In the genomic region with DNA sequence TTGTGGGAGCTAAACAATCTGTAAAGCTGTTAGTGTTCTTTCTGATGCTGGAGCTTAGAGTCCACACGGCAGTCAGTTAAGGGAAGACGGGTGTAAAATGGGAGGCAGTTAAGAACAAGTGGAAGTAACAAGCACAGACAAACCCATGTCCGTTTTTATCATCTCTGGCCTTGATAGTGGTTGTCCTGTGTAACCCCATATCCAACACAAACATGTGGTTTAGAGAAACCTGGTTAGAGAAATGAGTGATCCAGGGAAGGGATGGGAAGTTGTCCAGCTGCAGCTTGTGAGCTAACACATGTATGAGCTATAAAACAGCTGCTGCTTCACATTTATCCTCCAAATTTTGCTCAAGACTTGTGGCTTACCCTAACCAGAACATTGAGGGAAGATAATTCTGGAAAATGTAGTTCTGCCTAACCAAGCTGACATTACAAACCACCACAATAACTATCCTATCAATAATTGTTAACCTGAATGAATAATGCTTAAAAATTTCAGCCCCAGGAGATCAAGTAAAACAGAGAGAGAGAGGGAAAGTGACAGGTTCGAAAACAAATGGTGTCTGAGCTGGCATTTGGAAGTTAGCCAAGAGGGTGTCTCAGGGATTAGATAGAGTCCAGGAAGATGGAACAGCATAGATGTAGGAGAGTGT, we compare ENCODE assay signal across 1 cellular context.
TF ChIP-seq lines count a peak whose summit lies in the region.

No MANE protein-coding gene starts in this region.

TF ChIP-seq in K562, 482 proteins besides CTCF, POLR2A, EP300 and RAD21 (continued from another document and continues in another):
- TF ChIP-seq, protein P1, sequence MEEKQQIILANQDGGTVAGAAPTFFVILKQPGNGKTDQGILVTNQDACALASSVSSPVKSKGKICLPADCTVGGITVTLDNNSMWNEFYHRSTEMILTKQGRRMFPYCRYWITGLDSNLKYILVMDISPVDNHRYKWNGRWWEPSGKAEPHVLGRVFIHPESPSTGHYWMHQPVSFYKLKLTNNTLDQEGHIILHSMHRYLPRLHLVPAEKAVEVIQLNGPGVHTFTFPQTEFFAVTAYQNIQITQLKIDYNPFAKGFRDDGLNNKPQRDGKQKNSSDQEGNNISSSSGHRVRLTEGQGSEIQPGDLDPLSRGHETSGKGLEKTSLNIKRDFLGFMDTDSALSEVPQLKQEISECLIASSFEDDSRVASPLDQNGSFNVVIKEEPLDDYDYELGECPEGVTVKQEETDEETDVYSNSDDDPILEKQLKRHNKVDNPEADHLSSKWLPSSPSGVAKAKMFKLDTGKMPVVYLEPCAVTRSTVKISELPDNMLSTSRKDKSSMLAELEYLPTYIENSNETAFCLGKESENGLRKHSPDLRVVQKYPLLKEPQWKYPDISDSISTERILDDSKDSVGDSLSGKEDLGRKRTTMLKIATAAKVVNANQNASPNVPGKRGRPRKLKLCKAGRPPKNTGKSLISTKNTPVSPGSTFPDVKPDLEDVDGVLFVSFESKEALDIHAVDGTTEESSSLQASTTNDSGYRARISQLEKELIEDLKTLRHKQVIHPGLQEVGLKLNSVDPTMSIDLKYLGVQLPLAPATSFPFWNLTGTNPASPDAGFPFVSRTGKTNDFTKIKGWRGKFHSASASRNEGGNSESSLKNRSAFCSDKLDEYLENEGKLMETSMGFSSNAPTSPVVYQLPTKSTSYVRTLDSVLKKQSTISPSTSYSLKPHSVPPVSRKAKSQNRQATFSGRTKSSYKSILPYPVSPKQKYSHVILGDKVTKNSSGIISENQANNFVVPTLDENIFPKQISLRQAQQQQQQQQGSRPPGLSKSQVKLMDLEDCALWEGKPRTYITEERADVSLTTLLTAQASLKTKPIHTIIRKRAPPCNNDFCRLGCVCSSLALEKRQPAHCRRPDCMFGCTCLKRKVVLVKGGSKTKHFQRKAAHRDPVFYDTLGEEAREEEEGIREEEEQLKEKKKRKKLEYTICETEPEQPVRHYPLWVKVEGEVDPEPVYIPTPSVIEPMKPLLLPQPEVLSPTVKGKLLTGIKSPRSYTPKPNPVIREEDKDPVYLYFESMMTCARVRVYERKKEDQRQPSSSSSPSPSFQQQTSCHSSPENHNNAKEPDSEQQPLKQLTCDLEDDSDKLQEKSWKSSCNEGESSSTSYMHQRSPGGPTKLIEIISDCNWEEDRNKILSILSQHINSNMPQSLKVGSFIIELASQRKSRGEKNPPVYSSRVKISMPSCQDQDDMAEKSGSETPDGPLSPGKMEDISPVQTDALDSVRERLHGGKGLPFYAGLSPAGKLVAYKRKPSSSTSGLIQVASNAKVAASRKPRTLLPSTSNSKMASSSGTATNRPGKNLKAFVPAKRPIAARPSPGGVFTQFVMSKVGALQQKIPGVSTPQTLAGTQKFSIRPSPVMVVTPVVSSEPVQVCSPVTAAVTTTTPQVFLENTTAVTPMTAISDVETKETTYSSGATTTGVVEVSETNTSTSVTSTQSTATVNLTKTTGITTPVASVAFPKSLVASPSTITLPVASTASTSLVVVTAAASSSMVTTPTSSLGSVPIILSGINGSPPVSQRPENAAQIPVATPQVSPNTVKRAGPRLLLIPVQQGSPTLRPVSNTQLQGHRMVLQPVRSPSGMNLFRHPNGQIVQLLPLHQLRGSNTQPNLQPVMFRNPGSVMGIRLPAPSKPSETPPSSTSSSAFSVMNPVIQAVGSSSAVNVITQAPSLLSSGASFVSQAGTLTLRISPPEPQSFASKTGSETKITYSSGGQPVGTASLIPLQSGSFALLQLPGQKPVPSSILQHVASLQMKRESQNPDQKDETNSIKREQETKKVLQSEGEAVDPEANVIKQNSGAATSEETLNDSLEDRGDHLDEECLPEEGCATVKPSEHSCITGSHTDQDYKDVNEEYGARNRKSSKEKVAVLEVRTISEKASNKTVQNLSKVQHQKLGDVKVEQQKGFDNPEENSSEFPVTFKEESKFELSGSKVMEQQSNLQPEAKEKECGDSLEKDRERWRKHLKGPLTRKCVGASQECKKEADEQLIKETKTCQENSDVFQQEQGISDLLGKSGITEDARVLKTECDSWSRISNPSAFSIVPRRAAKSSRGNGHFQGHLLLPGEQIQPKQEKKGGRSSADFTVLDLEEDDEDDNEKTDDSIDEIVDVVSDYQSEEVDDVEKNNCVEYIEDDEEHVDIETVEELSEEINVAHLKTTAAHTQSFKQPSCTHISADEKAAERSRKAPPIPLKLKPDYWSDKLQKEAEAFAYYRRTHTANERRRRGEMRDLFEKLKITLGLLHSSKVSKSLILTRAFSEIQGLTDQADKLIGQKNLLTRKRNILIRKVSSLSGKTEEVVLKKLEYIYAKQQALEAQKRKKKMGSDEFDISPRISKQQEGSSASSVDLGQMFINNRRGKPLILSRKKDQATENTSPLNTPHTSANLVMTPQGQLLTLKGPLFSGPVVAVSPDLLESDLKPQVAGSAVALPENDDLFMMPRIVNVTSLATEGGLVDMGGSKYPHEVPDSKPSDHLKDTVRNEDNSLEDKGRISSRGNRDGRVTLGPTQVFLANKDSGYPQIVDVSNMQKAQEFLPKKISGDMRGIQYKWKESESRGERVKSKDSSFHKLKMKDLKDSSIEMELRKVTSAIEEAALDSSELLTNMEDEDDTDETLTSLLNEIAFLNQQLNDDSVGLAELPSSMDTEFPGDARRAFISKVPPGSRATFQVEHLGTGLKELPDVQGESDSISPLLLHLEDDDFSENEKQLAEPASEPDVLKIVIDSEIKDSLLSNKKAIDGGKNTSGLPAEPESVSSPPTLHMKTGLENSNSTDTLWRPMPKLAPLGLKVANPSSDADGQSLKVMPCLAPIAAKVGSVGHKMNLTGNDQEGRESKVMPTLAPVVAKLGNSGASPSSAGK (IDR thresholded peaks at IDR 0.05), result no peak
- TF ChIP-seq, protein P2, sequence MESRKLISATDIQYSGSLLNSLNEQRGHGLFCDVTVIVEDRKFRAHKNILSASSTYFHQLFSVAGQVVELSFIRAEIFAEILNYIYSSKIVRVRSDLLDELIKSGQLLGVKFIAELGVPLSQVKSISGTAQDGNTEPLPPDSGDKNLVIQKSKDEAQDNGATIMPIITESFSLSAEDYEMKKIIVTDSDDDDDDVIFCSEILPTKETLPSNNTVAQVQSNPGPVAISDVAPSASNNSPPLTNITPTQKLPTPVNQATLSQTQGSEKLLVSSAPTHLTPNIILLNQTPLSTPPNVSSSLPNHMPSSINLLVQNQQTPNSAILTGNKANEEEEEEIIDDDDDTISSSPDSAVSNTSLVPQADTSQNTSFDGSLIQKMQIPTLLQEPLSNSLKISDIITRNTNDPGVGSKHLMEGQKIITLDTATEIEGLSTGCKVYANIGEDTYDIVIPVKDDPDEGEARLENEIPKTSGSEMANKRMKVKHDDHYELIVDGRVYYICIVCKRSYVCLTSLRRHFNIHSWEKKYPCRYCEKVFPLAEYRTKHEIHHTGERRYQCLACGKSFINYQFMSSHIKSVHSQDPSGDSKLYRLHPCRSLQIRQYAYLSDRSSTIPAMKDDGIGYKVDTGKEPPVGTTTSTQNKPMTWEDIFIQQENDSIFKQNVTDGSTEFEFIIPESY (CRISPR knock-in tag; IDR thresholded peaks at IDR 0.05), result no peak
- TF ChIP-seq, protein P3, sequence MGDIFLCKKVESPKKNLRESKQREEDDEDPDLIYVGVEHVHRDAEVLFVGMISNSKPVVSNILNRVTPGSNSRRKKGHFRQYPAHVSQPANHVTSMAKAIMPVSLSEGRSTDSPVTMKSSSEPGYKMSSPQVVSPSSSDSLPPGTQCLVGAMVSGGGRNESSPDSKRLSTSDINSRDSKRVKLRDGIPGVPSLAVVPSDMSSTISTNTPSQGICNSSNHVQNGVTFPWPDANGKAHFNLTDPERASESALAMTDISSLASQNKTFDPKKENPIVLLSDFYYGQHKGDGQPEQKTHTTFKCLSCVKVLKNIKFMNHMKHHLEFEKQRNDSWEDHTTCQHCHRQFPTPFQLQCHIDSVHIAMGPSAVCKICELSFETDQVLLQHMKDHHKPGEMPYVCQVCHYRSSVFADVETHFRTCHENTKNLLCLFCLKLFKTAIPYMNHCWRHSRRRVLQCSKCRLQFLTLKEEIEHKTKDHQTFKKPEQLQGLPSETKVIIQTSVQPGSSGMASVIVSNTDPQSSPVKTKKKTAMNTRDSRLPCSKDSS (IDR thresholded peaks at IDR 0.05; ENCODE audit: low read depth, partially characterized antibody), result no peak
- TF ChIP-seq ZNF584 (CRISPR knock-in tag; IDR thresholded peaks at IDR 0.05; ENCODE audit: low read depth) (no peak), RFX5 (IDR thresholded peaks at IDR 0.05; ENCODE audit: low read depth, low read length) (no peak), SMAD4 (CRISPR knock-in tag; conservative IDR thresholded peaks at IDR 0.05) (0 out of 2 replicates have a peak, but pooled peaks have one; percentile 9), CCNT2 (IDR thresholded peaks at IDR 0.05; ENCODE audit: borderline replicate concordance, extremely low read depth, insufficient read length, low read depth, low read length) (no peak), LARP7 (IDR thresholded peaks at IDR 0.05) (no peak), MTA1 (IDR thresholded peaks at IDR 0.05; ENCODE audit: borderline replicate concordance) (no peak), BCL6 (CRISPR knock-in tag; IDR thresholded peaks at IDR 0.05) (no peak), LCOR (CRISPR knock-in tag; IDR thresholded peaks at IDR 0.05) (no peak), NR2C2 (CRISPR knock-in tag; IDR thresholded peaks at IDR 0.05) (no peak), NR2C2 (tag; IDR thresholded peaks at IDR 0.05) (peak; percentile 65), RB1 (IDR thresholded peaks at IDR 0.05; ENCODE audit: low read depth) (no peak), NFE2L1 (tag; IDR thresholded peaks at IDR 0.05; ENCODE audit: borderline replicate concordance, low read depth) (no peak), BRCA1 (IDR thresholded peaks at IDR 0.05) (no peak), BRCA1 (CRISPR knock-in tag; IDR thresholded peaks at IDR 0.05) (no peak), CBX3 (IDR thresholded peaks at IDR 0.05; ENCODE audit: borderline replicate concordance in 1 of 2, low read length in 2 of 2) (no peak), ZFP36 (IDR thresholded peaks at IDR 0.05; ENCODE audit: low read depth, low read length, partially characterized antibody) (no peak), TSC22D4 (tag; IDR thresholded peaks at IDR 0.05) (no peak), MXI1 (IDR thresholded peaks at IDR 0.05; ENCODE audit: low read depth, low read length) (no peak), ZNF668 (CRISPR knock-in tag; IDR thresholded peaks at IDR 0.05) (no peak), ARID1B (IDR thresholded peaks at IDR 0.05) (peak; percentile 55), ADNP (tag; IDR thresholded peaks at IDR 0.05) (no peak), HOXB6 (CRISPR knock-in tag; IDR thresholded peaks at IDR 0.05; ENCODE audit: borderline replicate concordance) (no peak), ZBTB7A (IDR thresholded peaks at IDR 0.05; ENCODE audit: borderline replicate concordance, control insufficient read depth, low read depth, low read length) (no peak), SUPT5H (IDR thresholded peaks at IDR 0.05) (peak; percentile 40), PHF20 (IDR thresholded peaks at IDR 0.05; ENCODE audit: partially characterized antibody) (no peak), KAT7 (CRISPR knock-in tag; IDR thresholded peaks at IDR 0.05; ENCODE audit: borderline replicate concordance) (no peak), TCF7 (IDR thresholded peaks at IDR 0.05; ENCODE audit: borderline replicate concordance) (no peak)
- TF ChIP-seq, protein P4, sequence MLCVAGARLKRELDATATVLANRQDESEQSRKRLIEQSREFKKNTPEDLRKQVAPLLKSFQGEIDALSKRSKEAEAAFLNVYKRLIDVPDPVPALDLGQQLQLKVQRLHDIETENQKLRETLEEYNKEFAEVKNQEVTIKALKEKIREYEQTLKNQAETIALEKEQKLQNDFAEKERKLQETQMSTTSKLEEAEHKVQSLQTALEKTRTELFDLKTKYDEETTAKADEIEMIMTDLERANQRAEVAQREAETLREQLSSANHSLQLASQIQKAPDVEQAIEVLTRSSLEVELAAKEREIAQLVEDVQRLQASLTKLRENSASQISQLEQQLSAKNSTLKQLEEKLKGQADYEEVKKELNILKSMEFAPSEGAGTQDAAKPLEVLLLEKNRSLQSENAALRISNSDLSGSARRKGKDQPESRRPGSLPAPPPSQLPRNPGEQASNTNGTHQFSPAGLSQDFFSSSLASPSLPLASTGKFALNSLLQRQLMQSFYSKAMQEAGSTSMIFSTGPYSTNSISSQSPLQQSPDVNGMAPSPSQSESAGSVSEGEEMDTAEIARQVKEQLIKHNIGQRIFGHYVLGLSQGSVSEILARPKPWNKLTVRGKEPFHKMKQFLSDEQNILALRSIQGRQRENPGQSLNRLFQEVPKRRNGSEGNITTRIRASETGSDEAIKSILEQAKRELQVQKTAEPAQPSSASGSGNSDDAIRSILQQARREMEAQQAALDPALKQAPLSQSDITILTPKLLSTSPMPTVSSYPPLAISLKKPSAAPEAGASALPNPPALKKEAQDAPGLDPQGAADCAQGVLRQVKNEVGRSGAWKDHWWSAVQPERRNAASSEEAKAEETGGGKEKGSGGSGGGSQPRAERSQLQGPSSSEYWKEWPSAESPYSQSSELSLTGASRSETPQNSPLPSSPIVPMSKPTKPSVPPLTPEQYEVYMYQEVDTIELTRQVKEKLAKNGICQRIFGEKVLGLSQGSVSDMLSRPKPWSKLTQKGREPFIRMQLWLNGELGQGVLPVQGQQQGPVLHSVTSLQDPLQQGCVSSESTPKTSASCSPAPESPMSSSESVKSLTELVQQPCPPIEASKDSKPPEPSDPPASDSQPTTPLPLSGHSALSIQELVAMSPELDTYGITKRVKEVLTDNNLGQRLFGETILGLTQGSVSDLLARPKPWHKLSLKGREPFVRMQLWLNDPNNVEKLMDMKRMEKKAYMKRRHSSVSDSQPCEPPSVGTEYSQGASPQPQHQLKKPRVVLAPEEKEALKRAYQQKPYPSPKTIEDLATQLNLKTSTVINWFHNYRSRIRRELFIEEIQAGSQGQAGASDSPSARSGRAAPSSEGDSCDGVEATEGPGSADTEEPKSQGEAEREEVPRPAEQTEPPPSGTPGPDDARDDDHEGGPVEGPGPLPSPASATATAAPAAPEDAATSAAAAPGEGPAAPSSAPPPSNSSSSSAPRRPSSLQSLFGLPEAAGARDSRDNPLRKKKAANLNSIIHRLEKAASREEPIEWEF (CRISPR knock-in tag; IDR thresholded peaks at IDR 0.05), result no peak
- TF ChIP-seq, protein P5, sequence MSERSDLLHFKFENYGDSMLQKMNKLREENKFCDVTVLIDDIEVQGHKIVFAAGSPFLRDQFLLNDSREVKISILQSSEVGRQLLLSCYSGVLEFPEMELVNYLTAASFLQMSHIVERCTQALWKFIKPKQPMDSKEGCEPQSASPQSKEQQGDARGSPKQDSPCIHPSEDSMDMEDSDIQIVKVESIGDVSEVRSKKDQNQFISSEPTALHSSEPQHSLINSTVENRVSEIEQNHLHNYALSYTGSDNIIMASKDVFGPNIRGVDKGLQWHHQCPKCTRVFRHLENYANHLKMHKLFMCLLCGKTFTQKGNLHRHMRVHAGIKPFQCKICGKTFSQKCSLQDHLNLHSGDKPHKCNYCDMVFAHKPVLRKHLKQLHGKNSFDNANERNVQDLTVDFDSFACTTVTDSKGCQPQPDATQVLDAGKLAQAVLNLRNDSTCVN (CRISPR knock-in tag; IDR thresholded peaks at IDR 0.05), result no peak
- TF ChIP-seq, protein P6, sequence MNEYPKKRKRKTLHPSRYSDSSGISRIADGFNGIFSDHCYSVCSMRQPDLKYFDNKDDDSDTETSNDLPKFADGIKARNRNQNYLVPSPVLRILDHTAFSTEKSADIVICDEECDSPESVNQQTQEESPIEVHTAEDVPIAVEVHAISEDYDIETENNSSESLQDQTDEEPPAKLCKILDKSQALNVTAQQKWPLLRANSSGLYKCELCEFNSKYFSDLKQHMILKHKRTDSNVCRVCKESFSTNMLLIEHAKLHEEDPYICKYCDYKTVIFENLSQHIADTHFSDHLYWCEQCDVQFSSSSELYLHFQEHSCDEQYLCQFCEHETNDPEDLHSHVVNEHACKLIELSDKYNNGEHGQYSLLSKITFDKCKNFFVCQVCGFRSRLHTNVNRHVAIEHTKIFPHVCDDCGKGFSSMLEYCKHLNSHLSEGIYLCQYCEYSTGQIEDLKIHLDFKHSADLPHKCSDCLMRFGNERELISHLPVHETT (CRISPR knock-in tag; conservative IDR thresholded peaks at IDR 0.05 in 1 of 2, IDR thresholded peaks at IDR 0.05 in 1 of 2), result no peak
